ENCODE assay signal across 13 cellular contexts in the genomic region with DNA sequence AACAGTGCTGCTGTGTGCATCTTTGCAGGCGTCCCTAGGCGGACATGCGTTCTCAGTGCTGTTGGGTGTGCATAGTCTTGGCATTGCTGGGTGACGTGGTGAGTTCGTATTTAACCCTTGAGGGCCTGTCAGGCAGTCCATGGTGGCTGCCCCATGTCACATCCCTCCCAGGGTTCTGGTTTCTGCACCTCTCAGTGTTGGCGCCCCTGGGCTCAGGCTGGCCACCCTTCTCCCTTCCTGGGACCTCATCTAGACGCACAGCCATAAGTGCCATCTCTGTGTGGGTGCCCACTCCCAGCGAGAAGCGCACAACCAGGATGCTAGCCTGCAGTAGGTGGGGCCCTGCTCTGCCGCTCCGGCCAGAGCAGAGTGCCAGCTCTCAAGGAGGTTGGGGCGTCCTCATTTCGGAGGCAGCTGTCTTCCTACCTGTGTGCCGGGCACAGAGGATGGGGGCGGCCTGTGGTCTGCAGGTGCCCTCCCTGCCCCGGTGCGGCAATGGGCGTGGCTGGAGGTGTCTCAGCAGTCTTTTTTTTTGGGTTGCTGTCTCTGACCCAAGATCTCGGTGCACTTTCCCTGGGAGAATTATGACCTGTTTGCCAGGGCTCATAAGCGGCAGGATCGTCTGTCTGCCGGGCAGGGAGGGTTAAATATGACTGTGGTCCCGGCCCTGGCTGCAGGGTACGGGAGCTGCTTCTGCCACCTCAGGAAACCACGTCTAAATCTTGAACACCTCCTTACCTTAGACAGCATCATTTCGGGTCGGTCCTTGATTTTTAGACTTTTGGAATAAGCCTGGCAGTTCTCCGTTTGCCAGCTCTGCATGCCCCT. TPM values are rescaled to one million over a fixed set of nuclear protein-coding genes. Genes with fewer than 3 reads are reported as not detected.
A peak's percentile ranks its signal among the peaks of the same experiment; 100 is the strongest.
DNase-seq lines count a peak whose midpoint lies in the region; ATAC-seq and TF ChIP-seq lines count a peak whose summit lies in the region.
"Had no signal": no experiment of that assay in that cellular context is flagged by ENCODE, and none has a peak within 500 bp of the region (broad histone marks: within the 10 kb centered on the region; RNA-seq: fewer than 3 reads in every experiment).

No MANE protein-coding gene starts in this region.

- in situ Hi-C loops in brain microvascular endothelial cell (cut with HindIII; ENCODE audit: low pct_ligation_motif_present, low sequenced_read_pairs), result no loop called here

- no peaks in the 10 kb centered on the region for H3K27me3 Mint-ChIP-seq in CD4-positive, alpha-beta T cell
- H3K27me3 Mint-ChIP-seq in chondrocyte (ENCODE audit: low read depth), result no peaks in the 10 kb centered on the region
- peaks cover 6% of the 10 kb centered on the region for H3K27me3 Mint-ChIP-seq in nephron progenitor cell (ENCODE audit: low read depth, poor library complexity)

- no peaks in the 10 kb centered on the region for H3K79me2 ChIP-seq in Karpas-422 (ENCODE audit: low read length)
- H3K79me2 ChIP-seq in PC-9 (ENCODE audit: low read depth), result peaks cover 4% of the 10 kb centered on the region; the same call in 1 of the 2 replicates

- no peaks in the 10 kb centered on the region for H3K9me3 Mint-ChIP-seq in CD4-positive, alpha-beta T cell
- H3K9me3 Mint-ChIP-seq in chondrocyte (ENCODE audit: low read depth) (no peaks in the 10 kb centered on the region), nephron progenitor cell (no peaks in the 10 kb centered on the region)

- no peaks in the 10 kb centered on the region for H3K9me3 ChIP-seq in CD4-positive, alpha-beta T cell (ENCODE audit: control insufficient read depth, low read length)
- H3K9me3 ChIP-seq in Karpas-422 (ENCODE audit: low read length), result no peaks in the 10 kb centered on the region
- no peaks in the 10 kb centered on the region for H3K9me3 ChIP-seq in PC-9 (ENCODE audit: insufficient read depth, low read depth)
- H3K9me3 ChIP-seq: SJCRH30 had no signal

- no peaks in the 10 kb centered on the region for H3K36me3 ChIP-seq in Karpas-422 (ENCODE audit: insufficient read depth, low read length)
- H3K36me3 ChIP-seq in PC-9 (ENCODE audit: low read depth), result no peaks in the 10 kb centered on the region
- H3K36me3 ChIP-seq in brain microvascular endothelial cell (replicated peaks), result no peaks in the 10 kb centered on the region
- H3K36me3 ChIP-seq: cardiac muscle cell, SJCRH30 had no signal

- peak; percentile 24 for ATAC-seq in CD4-positive, alpha-beta T cell (ENCODE audit: poor library complexity)
- no peak for ATAC-seq in GM21390 (IDR thresholded peaks at IDR 0.05; ENCODE audit: unreplicated experiment)
- ATAC-seq: right cardiac atrium had no signal

- H3K4me1 ChIP-seq in Karpas-422 (ENCODE audit: low read length) (peaks cover 28% of the 10 kb centered on the region), PC-9 (replicated peaks; ENCODE audit: insufficient read depth) (0 out of 2 replicates have a peak, but pooled peaks cover 1% of the 10 kb centered on the region)
- H3K4me1 ChIP-seq: SJCRH30 had no signal

- no peak overlapping the region for H2AFZ ChIP-seq in Karpas-422 (ENCODE audit: low read length)
- no peak overlapping the region for H2AFZ ChIP-seq in PC-9

- CTCF ChIA-PET in CD4-positive, alpha-beta T cell (lab: Charles Lee), result no interaction called here
- CTCF ChIA-PET in PC-9 (lab: Charles Lee), result no interaction called here

- H3F3A ChIP-seq in PC-9 (ENCODE audit: insufficient read depth, low read depth), result no peaks in the 10 kb centered on the region

- H3K4me2 ChIP-seq in Karpas-422 (ENCODE audit: low read depth, low read length, poor library complexity, severe bottlenecking) (no peak overlapping the region), PC-9 (no peak overlapping the region)

- no peaks in the 10 kb centered on the region for H3K9me2 ChIP-seq in Karpas-422 (replicated peaks; ENCODE audit: insufficient read depth, low read length)
- no peaks in the 10 kb centered on the region for H3K9me2 ChIP-seq in PC-9 (ENCODE audit: insufficient read depth)

- DNase-seq in CD4-positive, alpha-beta T cell, result peak in 5 of 10 experiments; percentile 33 to 49 (median 45)
- DNase-seq in Karpas-422 (no peak), chondrocyte (ENCODE audit: low spot score) (peak; percentile 84), nephron progenitor cell (no peak), PC-9 (no peak), brain microvascular endothelial cell (no peak), EL (no peak)
- DNase-seq: activated CD4-positive, alpha-beta T cell treated with anti-CD3 and anti-CD28 coated beads, Interleukin-2, amount 50 U/mL, for 48 hours; NCI-H226; right cardiac atrium; SJCRH30 had no signal

- no peak for TF ChIP-seq CTCF in CD4-positive, alpha-beta T cell (IDR thresholded peaks at IDR 0.05)
- TF ChIP-seq CTCF in chondrocyte (IDR thresholded peaks at IDR 0.05), result no peak
- no peak for TF ChIP-seq CTCF in nephron progenitor cell (IDR thresholded peaks at IDR 0.05)
- TF ChIP-seq CTCF in PC-9 (conservative IDR thresholded peaks at IDR 0.05), result no peak
- TF ChIP-seq CTCF in brain microvascular endothelial cell (IDR thresholded peaks at IDR 0.05; ENCODE audit: low read depth, low read length, missing control alignments), result no peak

- peak overlapping the region; percentile 87 for H3K4me3 Mint-ChIP-seq in CD4-positive, alpha-beta T cell
- no peak overlapping the region for H3K4me3 Mint-ChIP-seq in chondrocyte (ENCODE audit: unreplicated experiment)
- H3K4me3 Mint-ChIP-seq in nephron progenitor cell, result no peak overlapping the region

- H3K4me3 ChIP-seq in Karpas-422 (ENCODE audit: low read length) (no peak overlapping the region), PC-9 (no peak overlapping the region), brain microvascular endothelial cell (ENCODE audit: low read depth, low read length) (no peak overlapping the region)
- H3K4me3 ChIP-seq: cardiac muscle cell, SJCRH30 had no signal

- 0 out of 2 replicates have a peak overlapping the region, but pooled peaks have one; percentile 10 for H3K9ac ChIP-seq in Karpas-422 (ENCODE audit: low read length)

- no peaks in the 10 kb centered on the region for H3K36me3 Mint-ChIP-seq in CD4-positive, alpha-beta T cell (ENCODE audit: low read depth)
- H3K36me3 Mint-ChIP-seq in chondrocyte (ENCODE audit: low read depth) (peaks cover 1% of the 10 kb centered on the region), nephron progenitor cell (ENCODE audit: low read depth) (no peaks in the 10 kb centered on the region)

- peaks cover 9% of the 10 kb centered on the region; the same call in 1 of the 2 replicates for H4K20me1 ChIP-seq in Karpas-422 (ENCODE audit: insufficient read depth, low read depth, low read length)
- peaks cover 2% of the 10 kb centered on the region for H4K20me1 ChIP-seq in PC-9 (ENCODE audit: insufficient read depth)

- peak overlapping the region; percentile 24 for H3K27ac ChIP-seq in CD4-positive, alpha-beta T cell (ENCODE audit: low read depth, low read length)
- H3K27ac ChIP-seq in Karpas-422 (ENCODE audit: low read length), result no peak overlapping the region
- H3K27ac ChIP-seq in PC-9, result no peak overlapping the region
- no peak overlapping the region for H3K27ac ChIP-seq in brain microvascular endothelial cell
- H3K27ac ChIP-seq: cardiac muscle cell, SJCRH30 had no signal

- POLR2A ChIA-PET in CD4-positive, alpha-beta T cell (lab: Charles Lee), result interaction anchor here (0.9 kb wide), 1 partner anchor 97 kb away, joined by 3 read pairs; no protein-coding TSS in a partner anchor
- POLR2A ChIA-PET in PC-9 (lab: Charles Lee; ENCODE audit: unreplicated experiment), result no interaction called here

- H3K27me3 ChIP-seq in CD4-positive, alpha-beta T cell (ENCODE audit: control insufficient read depth, insufficient read depth, low read length), result no peaks in the 10 kb centered on the region
- H3K27me3 ChIP-seq in Karpas-422 (ENCODE audit: low read length), result no peaks in the 10 kb centered on the region
- no peaks in the 10 kb centered on the region for H3K27me3 ChIP-seq in PC-9 (ENCODE audit: insufficient read depth, low read depth)
- H3K27me3 ChIP-seq in brain microvascular endothelial cell (replicated peaks), result no peaks in the 10 kb centered on the region
- H3K27me3 ChIP-seq: cardiac muscle cell, SJCRH30 had no signal

- H3K27ac Mint-ChIP-seq in CD4-positive, alpha-beta T cell, result peak overlapping the region; percentile 77
- H3K27ac Mint-ChIP-seq in chondrocyte (ENCODE audit: unreplicated experiment) (no peak overlapping the region), nephron progenitor cell (peak overlapping the region; percentile 13)

- intact Hi-C loops in CD4-positive, alpha-beta T cell (cut with DNase I, micrococcal nuclease), result loop anchor here (5.0 kb wide), 2 partner anchors 73 to 93 kb away; no protein-coding TSS in a partner anchor
- intact Hi-C loops in PC-9 (cut with micrococcal nuclease; ENCODE audit: unreplicated experiment), result no loop called here

- BruUV-seq in PC-9 (replicated peaks; lab: Mats Ljungman, UMichigan), result no TSS peak

- peaks cover 70% of the 10 kb centered on the region for H3K4me1 Mint-ChIP-seq in CD4-positive, alpha-beta T cell (ENCODE audit: low read depth)
- H3K4me1 Mint-ChIP-seq in chondrocyte (ENCODE audit: low read depth) (peaks cover 54% of the 10 kb centered on the region), nephron progenitor cell (peaks cover 53% of the 10 kb centered on the region)

RNA-seq across cellular contexts. Expression of a gene that starts 6.5 kb away (rescaled TPM):
- 10 to 100 TPM; 22.0 to 24.8 TPM for total RNA-seq in CD4-positive, alpha-beta T cell
- total RNA-seq in Karpas-422 (2014; rRNA removed; shearing (Covaris generic); ENCODE audit: low replicate concordance), result 9.1 and 11.8 TPM in 2 replicates
- total RNA-seq in chondrocyte (29.5 to 40.6 TPM (median 40.1 TPM) in 3 replicates), PC-9 (2021) (18.4 and 18.8 TPM in 2 replicates)
